ENCODE assay signal across 21 cellular contexts in genomic region chr2:169980001-169980400, GRCh38.
"Had no signal": no experiment of that assay in that cellular context is flagged by ENCODE, and none has a peak within 500 bp of the region (broad histone marks: within the 10 kb centered on the region; RNA-seq: fewer than 3 reads in every experiment).

No MANE protein-coding gene starts in this region.

- FAIRE-seq: HepG2 had no signal

- ATAC-seq: activated T-cell treated with anti-CD3 and anti-CD28 coated beads, Interleukin-2, amount 50 U/mL, for 4 hours; body of pancreas; HepG2 had no signal

- H3K36me3 ChIP-seq: cardiac muscle cell, WERI-Rb-1 had no signal

- H3K27me3 ChIP-seq: body of pancreas, cardiac muscle cell, MG63 had no signal

- H2AFZ ChIP-seq: PC-9 had no signal

- H3K4me3 ChIP-seq: body of pancreas, cardiac muscle cell, MG63, PC-9 had no signal

- H3K27ac Mint-ChIP-seq: activated naive CD4-positive, alpha-beta T cell treated with anti-CD3 and anti-CD28 coated beads for 36 hours; activated naive CD8-positive, alpha-beta T cell treated with anti-CD3 and anti-CD28 coated beads for 36 hours; T-helper 1 cell treated with Interleukin-12 subunit alpha and Interleukin-12 subunit beta and Interleukin-4 antibody, amounts not matched to agents 30 μg/mL and 1 μg/mL, for 36 hours had no signal

- H3K4me3 Mint-ChIP-seq: activated naive CD4-positive, alpha-beta T cell treated with anti-CD3 and anti-CD28 coated beads for 36 hours; activated naive CD8-positive, alpha-beta T cell treated with anti-CD3 and anti-CD28 coated beads for 36 hours; activated T-cell treated with anti-CD3 and anti-CD28 coated beads, Interleukin-2, amount 50 U/mL, for 4 hours; T-helper 1 cell treated with Interleukin-12 subunit alpha and Interleukin-12 subunit beta and Interleukin-4 antibody, amounts not matched to agents 30 μg/mL and 1 μg/mL, for 36 hours had no signal

- H3K4me2 ChIP-seq: PC-9 had no signal

- DNase-seq: activated CD4-positive, alpha-beta T cell treated with anti-CD3 and anti-CD28 coated beads for 4 hours; activated CD4-positive, alpha-beta T cell treated with anti-CD3 and anti-CD28 coated beads, Interleukin-2, amount 50 U/mL, for 4 hours; activated gamma-delta T cell; activated naive CD4-positive, alpha-beta T cell treated with anti-CD3 and anti-CD28 coated beads for 36 hours; activated naive CD8-positive, alpha-beta T cell treated with anti-CD3 and anti-CD28 coated beads for 36 hours; activated T-cell treated with anti-CD3 and anti-CD28 coated beads, Interleukin-2, amount 50 U/mL, for 4 hours; aorta; body of pancreas; MG63; NCI-H1092 treated with DMSO at 0.1 percent for 48 hours; NCI-H1417 treated with DMSO at 0.1 percent for 48 hours; NCI-H1694; NCI-H2029 treated with DMSO at 0.1 percent for 48 hours; NCI-H446; NCI-H524; PC-9; SHP77 treated with DMSO at 0.1 percent for 48 hours; WERI-Rb-1 had no signal

- H3K27me3 Mint-ChIP-seq: activated naive CD8-positive, alpha-beta T cell treated with anti-CD3 and anti-CD28 coated beads for 36 hours had no signal

- H3K27ac ChIP-seq: body of pancreas, cardiac muscle cell, PC-9, WERI-Rb-1 had no signal

- H3K4me1 ChIP-seq: body of pancreas had no signal
